16 cellular contexts compared by ENCODE assay signal in genomic region chr1:89613928-89614327, GRCh38.
"Had no signal": no experiment of that assay in that cellular context is flagged by ENCODE, and none has a peak within 500 bp of the region (broad histone marks: within the 10 kb centered on the region; RNA-seq: fewer than 3 reads in every experiment).

No MANE protein-coding gene starts in this region.

- DNase-seq: activated CD4-positive, alpha-beta T cell treated with anti-CD3 and anti-CD28 coated beads, Interleukin-2, amount 50 U/mL, for 48 hours; activated CD4-positive, CD25-positive, alpha-beta regulatory T cell; activated naive CD4-positive, alpha-beta T cell treated with anti-CD3 and anti-CD28 coated beads for 36 hours; amygdala; body of pancreas; dermis blood vessel endothelial cell; effector memory CD4-positive, alpha-beta T cell; mesendoderm; natural killer cell; ovary; psoas muscle; right cardiac atrium; T1000; upper lobe of left lung had no signal

- H3K9me3 Mint-ChIP-seq: natural killer cell had no signal

- H3K36me3 Mint-ChIP-seq: natural killer cell had no signal

- H3K4me3 ChIP-seq: body of pancreas, ovary, psoas muscle, SJSA1, thoracic aorta, upper lobe of left lung had no signal

- H3K4me1 ChIP-seq: body of pancreas, psoas muscle, SJSA1 had no signal

- H3K27ac Mint-ChIP-seq: activated naive CD4-positive, alpha-beta T cell treated with anti-CD3 and anti-CD28 coated beads for 36 hours had no signal

- H3K9me3 ChIP-seq: body of pancreas, ovary, psoas muscle, SJSA1, thoracic aorta, upper lobe of left lung had no signal

- H3K27ac ChIP-seq: body of pancreas, ovary, psoas muscle, SJSA1, thoracic aorta, upper lobe of left lung had no signal

- H3K27me3 ChIP-seq: body of pancreas, ovary, SJSA1, upper lobe of left lung had no signal

- H3K36me3 ChIP-seq: ovary, SJSA1, thoracic aorta, upper lobe of left lung had no signal

- ATAC-seq: body of pancreas, natural killer cell, psoas muscle, right cardiac atrium had no signal

- H3K4me3 Mint-ChIP-seq: activated naive CD4-positive, alpha-beta T cell treated with anti-CD3 and anti-CD28 coated beads for 36 hours; natural killer cell had no signal
